ENCODE assay signal across 8 cellular contexts in genomic region chr22:24271406-24271760, GRCh38. TPM values are rescaled to one million over a fixed set of nuclear protein-coding genes. Genes with fewer than 3 reads are reported as not detected.
DNase-seq lines count a peak whose midpoint lies in the region; ATAC-seq and TF ChIP-seq lines count a peak whose summit lies in the region.

No MANE protein-coding gene starts in this region.

- H3K4me3 Mint-ChIP-seq in IgD-negative memory B cell: peak overlapping the region; percentile 84 to 95 (median 91)

- H3K4me3 ChIP-seq in AG04450 (ENCODE audit: low read depth, low read length): peak overlapping the region; percentile 98
- H3K4me3 ChIP-seq in choroid plexus epithelial cell (ENCODE audit: low read depth, low read length): peak overlapping the region; percentile 100
- peak overlapping the region; percentile 44 for H3K4me3 ChIP-seq in mucosa of stomach (ENCODE audit: low read length)

- POLR2A ChIA-PET in AG04450 (lab: Yijun Ruan, JAX): no interaction called here

- peak overlapping the region; percentile 22 to 53 (median 33) for H3K27ac Mint-ChIP-seq in IgD-negative memory B cell

- CTCF ChIA-PET in AG04450 (lab: Charles Lee): interaction anchor here (0.6 to 1.3 kb wide), 2 partner anchors 65 to 71 kb away, joined by 3 to 4 read pairs; no protein-coding TSS in a partner anchor

- no peaks in the 10 kb centered on the region for H3K36me3 Mint-ChIP-seq in IgD-negative memory B cell

- H3K9ac ChIP-seq in mucosa of stomach (ENCODE audit: low read length): peak overlapping the region; percentile 93

- no peak overlapping the region for H3K27ac ChIP-seq in AG04450 (ENCODE audit: low read depth, low read length)

- TF ChIP-seq CTCF in AG04450 (IDR thresholded peaks at IDR 0.05; ENCODE audit: low read depth, low read length) (no peak), choroid plexus epithelial cell (conservative IDR thresholded peaks at IDR 0.05; ENCODE audit: low read depth, low read length) (no peak)

- no peaks in the 10 kb centered on the region for H3K27me3 ChIP-seq in AG04450 (ENCODE audit: control insufficient read depth, insufficient read depth, low read length)
- no peaks in the 10 kb centered on the region for H3K27me3 ChIP-seq in mucosa of stomach (ENCODE audit: control insufficient read depth, insufficient read depth, low read length)

- no peaks in the 10 kb centered on the region; the same call in 1 of the 2 replicates for H3K9me3 ChIP-seq in AG04450 (ENCODE audit: control insufficient read depth, insufficient read depth, low read length)
- no peaks in the 10 kb centered on the region for H3K9me3 ChIP-seq in mucosa of stomach (ENCODE audit: control insufficient read depth, low read length)

- H3K36me3 ChIP-seq in mucosa of stomach (ENCODE audit: control insufficient read depth, insufficient read depth, low read length): no peaks in the 10 kb centered on the region

- H3K27me3 Mint-ChIP-seq in IgD-negative memory B cell: no peaks in the 10 kb centered on the region

- H3K4me1 Mint-ChIP-seq in IgD-negative memory B cell: peaks cover 28 to 36% (median 29%) of the 10 kb centered on the region in 3 donors

- H3K4me1 ChIP-seq in mucosa of stomach (ENCODE audit: control insufficient read depth, insufficient read depth, low read length): peaks cover 4% of the 10 kb centered on the region

- DNase-seq in AG04450 (ENCODE audit: low read depth, low spot score) (no peak), choroid plexus epithelial cell (ENCODE audit: low read depth) (peak; percentile 32), cerebellar cortex (ENCODE audit: low spot score) (no peak), NCI-H226 (no peak), activated gamma-delta T cell (lab: John Stamatoyannopoulos, UW) (no peak)

- H3K9me3 Mint-ChIP-seq in IgD-negative memory B cell: no peaks in the 10 kb centered on the region

- no peak for ATAC-seq in GM21737 (IDR thresholded peaks at IDR 0.05; ENCODE audit: unreplicated experiment)

RNA-seq across cellular contexts. Expression of gene SPECC1L, which starts 0.8 kb away (rescaled TPM):
- polyA plus RNA-seq in AG04450 (2011; rRNA removed): 30.5 and 36.4 TPM in 2 replicates
- 49.1 and 52.7 TPM in 2 replicates for polyA minus RNA-seq in AG04450 (2011; rRNA and poly(A)+ RNA removed)
- polyA plus RNA-seq in IgD-negative memory B cell: 19.3 TPM

RNA-seq across cellular contexts. Expression of gene GGT5, which starts 26.5 kb away (rescaled TPM):
- polyA plus RNA-seq in AG04450 (2011; rRNA removed): 4.4 TPM in 2 replicates
- polyA minus RNA-seq in AG04450 (2011; rRNA and poly(A)+ RNA removed): 0.43 and 0.83 TPM in 2 replicates
- not detected for polyA plus RNA-seq in IgD-negative memory B cell

Comparison
In these comparisons a context has a peak if more than half of its experiments do, and no peak if none do; other contexts are left out.
1. H3K4me3 ChIP-seq: peak in every context shown above with its lines; median percentile 100 in choroid plexus epithelial cell; 98 in AG04450; 44 in mucosa of stomach.